In the genomic region with DNA sequence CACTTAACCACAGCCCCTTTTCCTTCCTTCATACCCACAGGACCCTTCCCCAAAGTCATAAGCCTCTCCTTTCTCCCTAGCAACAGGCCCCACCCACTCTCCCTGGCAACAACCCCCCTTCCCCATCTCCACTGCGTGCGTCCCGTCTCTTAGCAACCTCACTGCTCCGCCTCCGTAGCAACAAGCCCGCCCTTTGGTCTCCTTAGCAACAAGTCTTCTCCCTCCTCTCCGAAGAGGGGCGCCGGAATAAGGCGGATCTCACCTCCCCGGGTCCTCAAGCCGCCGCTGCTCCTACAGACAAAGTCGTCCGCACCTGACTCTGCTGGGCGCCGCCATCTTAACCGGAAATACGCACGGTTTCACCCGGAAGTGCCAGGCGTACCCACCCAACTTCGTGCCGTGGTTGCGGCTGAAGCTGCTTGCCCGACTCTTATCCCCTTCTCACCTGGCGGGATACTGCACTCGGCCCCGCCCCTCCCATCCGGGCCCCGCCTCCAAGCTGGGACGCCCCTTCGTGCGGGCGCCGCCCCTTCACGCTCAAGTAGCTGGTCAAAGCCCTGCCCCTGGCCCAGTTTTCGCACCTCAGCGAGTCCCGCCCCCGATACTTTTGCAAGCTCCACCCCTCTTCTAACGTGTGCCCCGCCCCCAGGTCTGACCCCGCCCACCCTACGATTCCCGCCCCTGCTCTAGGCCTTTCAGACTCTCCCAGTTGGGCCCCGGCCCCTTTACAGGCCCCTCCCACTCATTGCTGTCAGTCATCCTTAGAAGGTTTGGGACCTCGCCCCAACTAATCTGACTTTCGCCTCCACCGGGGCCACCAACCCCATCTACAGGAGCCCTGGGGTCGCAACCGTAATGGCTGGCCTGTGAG, we compare ENCODE assay signal across 8 cellular contexts. TPM values are rescaled to one million over a fixed set of nuclear protein-coding genes. Genes with fewer than 3 reads are reported as not detected.
DNase-seq lines count a peak whose midpoint lies in the region; ATAC-seq and TF ChIP-seq lines count a peak whose summit lies in the region.

A gene with protein sequence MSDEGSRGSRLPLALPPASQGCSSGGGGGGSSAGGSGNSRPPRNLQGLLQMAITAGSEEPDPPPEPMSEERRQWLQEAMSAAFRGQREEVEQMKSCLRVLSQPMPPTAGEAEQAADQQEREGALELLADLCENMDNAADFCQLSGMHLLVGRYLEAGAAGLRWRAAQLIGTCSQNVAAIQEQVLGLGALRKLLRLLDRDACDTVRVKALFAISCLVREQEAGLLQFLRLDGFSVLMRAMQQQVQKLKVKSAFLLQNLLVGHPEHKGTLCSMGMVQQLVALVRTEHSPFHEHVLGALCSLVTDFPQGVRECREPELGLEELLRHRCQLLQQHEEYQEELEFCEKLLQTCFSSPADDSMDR (minus strand): TSS at position 338 of the 871 bp plus-strand sequence. CDS start 502 bp downstream, outside the sequence.

- peak; percentile 80 for TF ChIP-seq POLR2A in IMR-90 (IDR thresholded peaks at IDR 0.05; ENCODE audit: low read depth, low read length)

- H3K4me2 ChIP-seq in IMR-90 (ENCODE audit: low read depth, low read length) = peak within 1 kb of the TSS; percentile 91

- peak within 1 kb of the TSS; percentile 32; the same call in 1 of the 2 replicates for H3K56ac ChIP-seq in IMR-90 (ENCODE audit: extremely low read depth, insufficient read depth, low read length)

- no peak within 1 kb of the TSS; the same call in 1 of the 2 replicates for H3K18ac ChIP-seq in IMR-90 (ENCODE audit: low read depth, low read length)

- H3K9ac ChIP-seq in IMR-90 (ENCODE audit: low read depth, low read length) = peak within 1 kb of the TSS; percentile 77

- H4K20me1 ChIP-seq in IMR-90 (ENCODE audit: insufficient read depth, low read length) = no peaks in the 10 kb centered on the region

- peak within 1 kb of the TSS; percentile 84 for H3K23ac ChIP-seq in IMR-90 (ENCODE audit: low read depth, low read length)

- peaks cover 10% of the 10 kb centered on the region for H3K9me1 ChIP-seq in IMR-90 (ENCODE audit: insufficient read depth, low read length)

- BruUV-seq in Calu3 (replicated peaks; lab: Mats Ljungman, UMichigan) (no TSS peak), IMR-90 (replicated peaks; lab: Mats Ljungman, UMichigan) (no TSS peak)

- H3K36me3 Mint-ChIP-seq in Calu3 (ENCODE audit: insufficient read depth, unreplicated experiment) = peaks cover 52% of the 10 kb centered on the region

- H2AFZ ChIP-seq in IMR-90 (replicated peaks; ENCODE audit: low read length, poor library complexity) = peak within 1 kb of the TSS; percentile 95

- peak within 1 kb of the TSS; percentile 86 for H2AK9ac ChIP-seq in IMR-90 (replicated peaks; ENCODE audit: low read depth, low read length, poor library complexity)

- in situ Hi-C loops in IMR-90 (cut with MboI; ENCODE audit: low sequenced_read_pairs) = loop anchor here (25.0 kb wide), 1 partner anchor 357 kb away; the partner anchor contains the start of genes CCDC106, ZNF580 and ZNF581

- no peak for TF ChIP-seq RAD21 in IMR-90 (IDR thresholded peaks at IDR 0.05; ENCODE audit: low read length)

- POLR2A ChIA-PET in IMR-90 (lab: Charles Lee; ENCODE audit: unreplicated experiment) = interaction anchor here (1.0 kb wide), 1 partner anchor 21 kb away, joined by 5 read pairs; the partner anchor contains the start of gene PPP6R1

- WGBS in IMR-90 (ENCODE audit: extremely low coverage in 2 of 2, insufficient read length in 1 of 2), 2 experiments = 4% methylated on average over 17 of the region's 52 CpGs; no CpG with 5 or more reads in 1 of the 2 experiments

- H3K4me3 ChIP-seq in IMR-90 (ENCODE audit: insufficient read depth, low read depth, low read length) (peak within 1 kb of the TSS; percentile 70), epithelial cell of esophagus (ENCODE audit: low read length) (peak within 1 kb of the TSS; percentile 94), mononuclear cell (ENCODE audit: low read length) (peak within 1 kb of the TSS; percentile 71)

- peak within 1 kb of the TSS; percentile 98 for H3K27ac Mint-ChIP-seq in Calu3 (ENCODE audit: unreplicated experiment)

- intact Hi-C loops in Calu3 (cut with micrococcal nuclease; ENCODE audit: unreplicated experiment) (no loop called here), IMR-90 (cut with micrococcal nuclease) (loop anchor here (5.0 kb wide), 2 partner anchors 107 to 1123 kb away; partner anchors contain the start of genes LENG1 and RPL28)

- peak within 1 kb of the TSS; percentile 78 for H4K5ac ChIP-seq in IMR-90 (ENCODE audit: low read depth, low read length)

- H3K9me3 ChIP-seq in IMR-90 (ENCODE audit: control insufficient read depth, insufficient read depth, low read length) = no peaks in the 10 kb centered on the region
- H3K9me3 ChIP-seq in mononuclear cell (ENCODE audit: low read depth, low read length) = no peaks in the 10 kb centered on the region

- peaks cover 3 to 32% of the 10 kb centered on the region in 2 experiments; a peak in 3 of 4 replicates for H3K79me1 ChIP-seq in IMR-90 (ENCODE audit: low read depth in 1 of 2, low read length in 2 of 2)

- H2BK20ac ChIP-seq in IMR-90 (ENCODE audit: low read depth, low read length) = 0 out of 2 replicates have a peak within 1 kb of the TSS, but pooled peaks have one; percentile 38

- peaks cover 22% of the 10 kb centered on the region for H3K4me1 Mint-ChIP-seq in Calu3 (ENCODE audit: low read depth, unreplicated experiment)

- H3K27me3 ChIP-seq in IMR-90 (ENCODE audit: control insufficient read depth, insufficient read depth, low read length) = no peaks in the 10 kb centered on the region
- no peaks in the 10 kb centered on the region for H3K27me3 ChIP-seq in mononuclear cell (ENCODE audit: insufficient read depth, low read length)

- dilution Hi-C loops in IMR-90 (cut with HindIII; ENCODE audit: low sequenced_read_pairs, unreplicated experiment) = no loop called here

- peaks cover 11% of the 10 kb centered on the region; the same call in 1 of the 2 replicates for H3K36me3 ChIP-seq in IMR-90 (ENCODE audit: control insufficient read depth, insufficient read depth, low read length)

- peak within 1 kb of the TSS; percentile 86 for H3K14ac ChIP-seq in IMR-90 (replicated peaks; ENCODE audit: low read depth, low read length)

- H3K27ac ChIP-seq in IMR-90 (ENCODE audit: insufficient read depth, low read length) = peak within 1 kb of the TSS; percentile 62

- H2AK5ac ChIP-seq in IMR-90 (ENCODE audit: low read depth, low read length) = peak within 1 kb of the TSS; percentile 86

- H2BK15ac ChIP-seq in IMR-90 (ENCODE audit: low read depth, low read length) = no peak within 1 kb of the TSS

- H2BK120ac ChIP-seq in IMR-90 (ENCODE audit: low read depth, low read length) = peak within 1 kb of the TSS; percentile 43; the same call in 1 of the 2 replicates

- H4K8ac ChIP-seq in IMR-90 (ENCODE audit: low read depth in 2 of 2, low read length in 2 of 2) = peak within 1 kb of the TSS; percentile 95 to 96

- peak within 1 kb of the TSS; percentile 63; the same call in 1 of the 2 replicates for H4K91ac ChIP-seq in IMR-90 (ENCODE audit: insufficient read depth, low read depth, low read length)

- peak within 1 kb of the TSS; percentile 85 for H3K4ac ChIP-seq in IMR-90 (ENCODE audit: low read depth, low read length)

- DNase-seq in Calu3 = peak; percentile 99
- DNase-seq in IMR-90 = peak; percentile 91
- peak; percentile 99 for DNase-seq in OCI-M1 (lab: John Stamatoyannopoulos, UW)
- DNase-seq in activated T-cell treated with anti-CD3 and anti-CD28 coated beads for 24 hours (ENCODE audit: low read depth) = peak; percentile 94
- peak; percentile 99 for DNase-seq in epithelial cell of esophagus (ENCODE audit: low read depth)
- peak; percentile 75 to 87 for DNase-seq in stimulated activated CD8-positive, alpha-beta memory T cell treated with anti-CD3 and anti-CD28 coated beads, Interleukin-4, amount 100 ng/mL, for 1 hour (ENCODE audit: low read depth in 2 of 2, low spot score in 1 of 2)

- peaks cover 32% of the 10 kb centered on the region for H3K27me3 Mint-ChIP-seq in Calu3 (ENCODE audit: unreplicated experiment)

- H3K9me3 Mint-ChIP-seq in Calu3 (ENCODE audit: low read depth, unreplicated experiment) = no peaks in the 10 kb centered on the region

- CTCF ChIA-PET in Calu3 (lab: Charles Lee) = interaction anchor here (0.6 to 1.2 kb wide), 9 partner anchors 18 to 157 kb away, joined by 3 to 8 read pairs (median 3); partner anchors contain the start of genes DNAAF3, KMT5C, PTPRH and TMEM238
- CTCF ChIA-PET in IMR-90 (lab: Yijun Ruan, JAX) = no interaction called here

- H3K4me1 ChIP-seq in IMR-90 (ENCODE audit: control insufficient read depth, insufficient read depth, low read length) (peaks cover 15% of the 10 kb centered on the region), mononuclear cell (ENCODE audit: insufficient read depth, low read length) (peaks cover 48% of the 10 kb centered on the region)

- peak within 1 kb of the TSS; percentile 95 for H3K4me3 Mint-ChIP-seq in Calu3 (ENCODE audit: low read depth, unreplicated experiment)

- ATAC-seq in GM21526 (IDR thresholded peaks at IDR 0.05; ENCODE audit: low FRiP score, unreplicated experiment) (peak; percentile 62), IMR-90 (ENCODE audit: low read depth) (peak; percentile 83)

- peak within 1 kb of the TSS; percentile 15 for H2BK5ac ChIP-seq in IMR-90 (ENCODE audit: low read depth, low read length, poor library complexity, severe bottlenecking)

- TF ChIP-seq CTCF in Calu3 (IDR thresholded peaks at IDR 0.05; ENCODE audit: unreplicated experiment) (no peak), IMR-90 (conservative IDR thresholded peaks at IDR 0.05; ENCODE audit: low read depth, low read length) (no peak), epithelial cell of esophagus (IDR thresholded peaks at IDR 0.05; ENCODE audit: insufficient read depth, low read depth, low read length, missing control alignments) (no peak)

TF ChIP-seq in IMR-90, 13 proteins besides CTCF, POLR2A, EP300 and RAD21:
- no peak for TF ChIP-seq CHD1 (IDR thresholded peaks at IDR 0.05; ENCODE audit: low read depth, low read length)
- peak; percentile 95 for TF ChIP-seq MXI1 (IDR thresholded peaks at IDR 0.05; ENCODE audit: borderline replicate concordance, low read depth, low read length)
- TF ChIP-seq RFX5 (IDR thresholded peaks at IDR 0.05; ENCODE audit: low read depth, low read length) = 0 out of 2 replicates have a peak, but pooled peaks have one; percentile 49
- TF ChIP-seq BHLHE40 (IDR thresholded peaks at IDR 0.05; ENCODE audit: low read depth, low read length) = peak; percentile 65; the same call in 1 of the 2 replicates
- 0 out of 2 replicates have a peak, but pooled peaks have one; percentile 9 for TF ChIP-seq NFE2L2 (IDR thresholded peaks at IDR 0.05; ENCODE audit: low read depth, low read length)
- no peak for TF ChIP-seq FOS (IDR thresholded peaks at IDR 0.05; ENCODE audit: low read depth, low read length)

RNA-seq across cellular contexts. Expression of the gene that starts here (rescaled TPM):
- total RNA-seq in Calu3 (2022) (72.0 and 72.8 TPM in 2 replicates), IMR-90 (2012; rRNA removed) (19.7 and 21.0 TPM in 2 replicates), mononuclear cell (7.9 TPM)
- 43.2 and 52.5 TPM in 2 replicates for polyA plus RNA-seq in IMR-90 (2012; rRNA removed)
- 67.7 and 72.0 TPM in 2 replicates for polyA plus RNA-seq in IMR-90 (2012; cell fraction: cytosol; rRNA removed)
- polyA plus RNA-seq in IMR-90 (2012; cell fraction: nucleus; rRNA removed; ENCODE audit: low replicate concordance) = 16.3 and 55.1 TPM in 2 replicates

Comparison
In these comparisons a context has a peak if more than half of its experiments do, and no peak if none do; other contexts are left out.
1. Peak in every context shown above with its lines: DNase-seq, ATAC-seq, H3K4me3 ChIP-seq and H3K27ac ChIP-seq.